Comparison of ENCODE assay signal across 8 cellular contexts in genomic region chr3:150545419-150546225, GRCh38. TPM values are rescaled to one million over a fixed set of nuclear protein-coding genes. Genes with fewer than 3 reads are reported as not detected.
A peak's percentile ranks its signal among the peaks of the same experiment; 100 is the strongest.
DNase-seq lines count a peak whose midpoint lies in the region; ATAC-seq, FAIRE-seq and TF ChIP-seq lines count a peak whose summit lies in the region.

No MANE protein-coding gene starts in this region.

- no peak for FAIRE-seq in GM12891 (lab: Jason Lieb, UNC)

- POLR2A ChIA-PET in T-cell (lab: Charles Lee), result interaction anchor here (0.6 to 4.8 kb wide), 10 partner anchors 57 to 1714 kb away, joined by 3 to 27 read pairs (median 4); partner anchors contain the start of genes ERICH6 (in 1 of the 2), SELENOT (in 1 of the 2), SIAH2 (in 1 of the 2) and TSC22D2 (in 1 of the 2)

- CTCF ChIA-PET in T-cell (lab: Charles Lee), result interaction anchor here in 1 of 2 donors (0.6 to 1.5 kb wide), 9 partner anchors 17 to 737 kb away, joined by 3 to 5 read pairs (median 4); partner anchors contain the start of gene TSC22D2

- no peak for TF ChIP-seq CTCF in cardiac fibroblast (IDR thresholded peaks at IDR 0.05; ENCODE audit: low read depth, low read length)

- H3K36me3 Mint-ChIP-seq in T-cell, result peaks cover 17% of the 10 kb centered on the region

- intact Hi-C loops in left colon (cut with DNase I, micrococcal nuclease), result no loop called here

- H3K9me3 Mint-ChIP-seq in T-cell, result no peaks in the 10 kb centered on the region

- DNase-seq in NCI-H748 (lab: John Stamatoyannopoulos, UW; ENCODE audit: unreplicated experiment) (peak; percentile 22), NCI-H748 treated with DMSO at 0.1 percent for 48 hours (lab: John Stamatoyannopoulos, UW) (no peak), T-cell (peak in 29 of 34 experiments; percentile 3 to 53 (median 33)), cardiac fibroblast (ENCODE audit: low read depth in 2 of 2) (no peak), left colon (peak; percentile 43 to 71), GM12891 (ENCODE audit: insufficient read length, low spot score) (no peak)
- peak; percentile 10 for DNase-seq in stimulated activated CD4-positive, alpha-beta T cell treated with anti-CD3 and anti-CD28 coated beads, Interleukin-2, amount 100 ng/mL, for 4 hours (ENCODE audit: low read depth)

- H3K27ac Mint-ChIP-seq in T-cell, result peak overlapping the region; percentile 97 to 99

- H3K27me3 Mint-ChIP-seq in T-cell, result no peaks in the 10 kb centered on the region

- H3K4me3 ChIP-seq in cardiac fibroblast (replicated peaks in 1 of 2; ENCODE audit: low read depth in 2 of 2, low read length in 2 of 2), result peak overlapping the region; percentile 89 to 97

- TF ChIP-seq POLR2A in GM12891 (IDR thresholded peaks at IDR 0.05; ENCODE audit: low read depth, low read length), result no peak

- ATAC-seq in HG03442 (IDR thresholded peaks at IDR 0.05; ENCODE audit: unreplicated experiment), result peak; percentile 20
- peak; percentile 9 to 41 (median 33) for ATAC-seq in T-cell (replicated peaks in 1 of 4)
- peak; percentile 24 for ATAC-seq in left colon

- H3K4me3 Mint-ChIP-seq in T-cell, result peak overlapping the region; percentile 94 to 95 (median 94)

- peaks cover 67 to 73% (median 69%) of the 10 kb centered on the region in 3 donors for H3K4me1 Mint-ChIP-seq in T-cell

TF ChIP-seq in GM12891, 5 proteins besides CTCF, POLR2A, EP300 and RAD21:
- no peak for TF ChIP-seq TAF1 (IDR thresholded peaks at IDR 0.05; ENCODE audit: low read depth, low read length)
- no peak for TF ChIP-seq PAX5 (IDR thresholded peaks at IDR 0.05; ENCODE audit: insufficient read depth, low read length, severe bottlenecking)
- TF ChIP-seq POLR2AphosphoS5 (IDR thresholded peaks at IDR 0.05; ENCODE audit: low read depth, low read length), result no peak
- TF ChIP-seq POU2F2 (IDR thresholded peaks at IDR 0.05; ENCODE audit: low read depth, low read length), result no peak
- no peak for TF ChIP-seq SPI1 (IDR thresholded peaks at IDR 0.05; ENCODE audit: low read depth, low read length)

RNA-seq across cellular contexts. Expression of gene SERP1, which starts 0.7 kb away (rescaled TPM):
- total RNA-seq in T-cell (100 to 1,000 TPM; 109 to 134 (median 123) TPM), left colon (100 to 1,000 TPM in 1 of 2 donors, 10 to 100 TPM in 1; 85.0 to 104 TPM)
- polyA plus RNA-seq in GM12891 (2012; ENCODE audit: low read depth, missing spikeins), result 76.3 TPM

RNA-seq across cellular contexts. Expression of gene EIF2A, which starts 1.0 kb away (rescaled TPM):
- total RNA-seq in T-cell (100 to 1,000 TPM in 3 of 5 donors, 10 to 100 TPM in 2; 81.5 to 126 (median 100) TPM), left colon (10 to 100 TPM; 56.7 to 72.2 TPM)
- 103 TPM for polyA plus RNA-seq in GM12891 (2012; ENCODE audit: low read depth, missing spikeins)

RNA-seq across cellular contexts. Expression of gene SELENOT, which starts 57.5 kb away (rescaled TPM):
- total RNA-seq in T-cell (10 to 100 TPM; 64.1 to 85.9 (median 70.3) TPM), left colon (100 to 1,000 TPM in 1 of 2 donors, 10 to 100 TPM in 1; 90.9 to 100 TPM)
- 85.9 TPM for polyA plus RNA-seq in GM12891 (2012; ENCODE audit: low read depth, missing spikeins)

Comparison
In these comparisons a context has a peak if more than half of its experiments do, and no peak if none do; other contexts are left out.
1. DNase-seq: peak in NCI-H748 (single experiment), T-cell (29 of 34), left colon (2 of 2) and stimulated activated CD4-positive, alpha-beta T cell treated with anti-CD3 and anti-CD28 coated beads, Interleukin-2, amount 100 ng/mL, for 4 hours (single experiment); none in NCI-H748 treated with DMSO at 0.1 percent for 48 hours (single experiment), cardiac fibroblast (0 of 2) and GM12891 (single experiment).
2. Peak in every context shown above with its lines, with median percentiles within 50 percentile points of each other: ATAC-seq.